12 cellular contexts compared by ENCODE assay signal in genomic region chr2:80304522-80304878, GRCh38. TPM values are rescaled to one million over a fixed set of nuclear protein-coding genes. Genes with fewer than 3 reads are reported as not detected.
A peak's percentile ranks its signal among the peaks of the same experiment; 100 is the strongest.
DNase-seq lines count a peak whose midpoint lies in the region; ATAC-seq and TF ChIP-seq lines count a peak whose summit lies in the region.
"Had no signal": no experiment of that assay in that cellular context is flagged by ENCODE, and none has a peak within 500 bp of the region (broad histone marks: within the 10 kb centered on the region; RNA-seq: fewer than 3 reads in every experiment).

A gene with protein sequence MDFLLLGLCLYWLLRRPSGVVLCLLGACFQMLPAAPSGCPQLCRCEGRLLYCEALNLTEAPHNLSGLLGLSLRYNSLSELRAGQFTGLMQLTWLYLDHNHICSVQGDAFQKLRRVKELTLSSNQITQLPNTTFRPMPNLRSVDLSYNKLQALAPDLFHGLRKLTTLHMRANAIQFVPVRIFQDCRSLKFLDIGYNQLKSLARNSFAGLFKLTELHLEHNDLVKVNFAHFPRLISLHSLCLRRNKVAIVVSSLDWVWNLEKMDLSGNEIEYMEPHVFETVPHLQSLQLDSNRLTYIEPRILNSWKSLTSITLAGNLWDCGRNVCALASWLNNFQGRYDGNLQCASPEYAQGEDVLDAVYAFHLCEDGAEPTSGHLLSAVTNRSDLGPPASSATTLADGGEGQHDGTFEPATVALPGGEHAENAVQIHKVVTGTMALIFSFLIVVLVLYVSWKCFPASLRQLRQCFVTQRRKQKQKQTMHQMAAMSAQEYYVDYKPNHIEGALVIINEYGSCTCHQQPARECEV (minus strand): TSS chr2:80304752. CDS start chr2:80303819, 933 bp downstream.

- H3K4me2 ChIP-seq in GM23338: peak within 1 kb of the TSS; percentile 88

- peak; percentile 28 for ATAC-seq in GM23338
- peak; percentile 66 for ATAC-seq in left ventricle myocardium superior
- ATAC-seq in psoas muscle: peak in 2 of 4 donors; percentile 41 to 57
- ATAC-seq in stimulated activated naive B cell treated with anti-CD40 and anti-IgM and Interleukin-4, amounts not matched to agents 10 μg/mL and 1 μg/mL and 100 μg/mL, for 72 hours (replicated peaks): no peak
- no peak for ATAC-seq in GM21786 (IDR thresholded peaks at IDR 0.05; ENCODE audit: unreplicated experiment)
- ATAC-seq: activated naive CD4-positive, alpha-beta T cell treated with anti-CD3 and anti-CD28 coated beads, Interleukin-2, amount 50 U/mL, for 72 hours; T-cell had no signal

- H3K4me3 Mint-ChIP-seq in GM23338: peak within 1 kb of the TSS; percentile 72
- H3K4me3 Mint-ChIP-seq in stimulated activated naive B cell treated with anti-CD40 and anti-IgM and Interleukin-4, amounts not matched to agents 10 μg/mL and 1 μg/mL and 100 μg/mL, for 72 hours: no peak within 1 kb of the TSS
- H3K4me3 Mint-ChIP-seq: immature natural killer cell, T-cell had no signal

- H3K9me2 ChIP-seq in GM23338 (ENCODE audit: insufficient read depth): no peaks in the 10 kb centered on the region

- H3K36me3 Mint-ChIP-seq in GM23338 (ENCODE audit: low read depth): no peaks in the 10 kb centered on the region; the same call in 2 of the 3 replicates
- H3K36me3 Mint-ChIP-seq in stimulated activated naive B cell treated with anti-CD40 and anti-IgM and Interleukin-4, amounts not matched to agents 10 μg/mL and 1 μg/mL and 100 μg/mL, for 72 hours: peaks cover 0 to 7% of the 10 kb centered on the region in 2 donors
- H3K36me3 Mint-ChIP-seq: T-cell had no signal

- peak within 1 kb of the TSS; percentile 70 for H3K4me3 ChIP-seq in GM23338
- peak within 1 kb of the TSS; percentile 49 for H3K4me3 ChIP-seq in psoas muscle

- no peaks in the 10 kb centered on the region for H3K9me3 ChIP-seq in psoas muscle

- H3F3A ChIP-seq in GM23338 (replicated peaks; ENCODE audit: low read depth): 0 out of 2 replicates have a peak, but pooled peaks cover 6% of the 10 kb centered on the region

- TF ChIP-seq CTCF in GM23338 (conservative IDR thresholded peaks at IDR 0.05; ENCODE audit: low read depth in 2 of 2) (no peak), psoas muscle (IDR thresholded peaks at IDR 0.05) (no peak)

- no peaks in the 10 kb centered on the region for H3K36me3 ChIP-seq in GM23338 (ENCODE audit: insufficient read depth)
- no peaks in the 10 kb centered on the region for H3K36me3 ChIP-seq in psoas muscle (ENCODE audit: insufficient read depth in 1 of 2, low read depth in 1 of 2)

- intact Hi-C loops in left ventricle myocardium superior (cut with micrococcal nuclease) (no loop called here), psoas muscle (cut with DNase I) (no loop called here)

- H3K27ac ChIP-seq in GM23338 (ENCODE audit: low read depth) (no peak within 1 kb of the TSS), psoas muscle (no peak within 1 kb of the TSS)

- H2AFZ ChIP-seq in GM23338: peak within 1 kb of the TSS; percentile 93

- no peaks in the 10 kb centered on the region for H3K9me3 Mint-ChIP-seq in GM23338
- peaks cover 0 to 7% of the 10 kb centered on the region in 2 donors for H3K9me3 Mint-ChIP-seq in stimulated activated naive B cell treated with anti-CD40 and anti-IgM and Interleukin-4, amounts not matched to agents 10 μg/mL and 1 μg/mL and 100 μg/mL, for 72 hours

- peaks cover 44% of the 10 kb centered on the region for H3K4me1 ChIP-seq in GM23338 (ENCODE audit: insufficient read depth)
- no peaks in the 10 kb centered on the region for H3K4me1 ChIP-seq in psoas muscle

- H4K20me1 ChIP-seq in GM23338 (replicated peaks; ENCODE audit: insufficient read depth): no peaks in the 10 kb centered on the region; the same call in 1 of the 2 replicates

- H3K79me2 ChIP-seq in GM23338 (replicated peaks; ENCODE audit: insufficient read depth): no peaks in the 10 kb centered on the region

- peak; percentile 61 for DNase-seq in GM23338 (ENCODE audit: low spot score)
- peak; percentile 36 for DNase-seq in SW480 (ENCODE audit: low spot score)
- DNase-seq in left ventricle myocardium superior: peak; percentile 37
- DNase-seq in psoas muscle: no peak
- DNase-seq in HPDE6-E6E7 (ENCODE audit: extremely low spot score): no peak
- DNase-seq in stimulated activated naive B cell treated with anti-CD40 and anti-IgM and Interleukin-4, amounts not matched to agents 10 μg/mL and 1 μg/mL and 100 μg/mL, for 72 hours: no peak
- DNase-seq in stimulated activated CD4-positive, alpha-beta T cell treated with anti-CD3 and anti-CD28 coated beads, Interleukin-12 subunit alpha, Interleukin-12 subunit beta, amount 100 ng/mL, for 4 hours: no peak
- DNase-seq: immature natural killer cell, T-cell had no signal

- H3K27me3 ChIP-seq in GM23338 (ENCODE audit: insufficient read depth) (peaks cover 78% of the 10 kb centered on the region), psoas muscle (ENCODE audit: insufficient read depth in 3 of 3, low read length in 2 of 3) (peaks cover 0 to 51% (median 33%) of the 10 kb centered on the region in 3 donors)

- 1% methylated on average over 27 to 35 of the region's 35 CpGs for WGBS in psoas muscle, 3 donors

- peaks cover 67% of the 10 kb centered on the region for H3K27me3 Mint-ChIP-seq in GM23338 (ENCODE audit: insufficient read depth, low read depth, poor library complexity)
- peaks cover 48 to 68% of the 10 kb centered on the region in 2 donors for H3K27me3 Mint-ChIP-seq in stimulated activated naive B cell treated with anti-CD40 and anti-IgM and Interleukin-4, amounts not matched to agents 10 μg/mL and 1 μg/mL and 100 μg/mL, for 72 hours

- no peak within 1 kb of the TSS for H3K27ac Mint-ChIP-seq in GM23338
- no peak within 1 kb of the TSS for H3K27ac Mint-ChIP-seq in stimulated activated naive B cell treated with anti-CD40 and anti-IgM and Interleukin-4, amounts not matched to agents 10 μg/mL and 1 μg/mL and 100 μg/mL, for 72 hours
- H3K27ac Mint-ChIP-seq: activated naive CD4-positive, alpha-beta T cell treated with anti-CD3 and anti-CD28 coated beads, Interleukin-2, amount 50 U/mL, for 72 hours; immature natural killer cell had no signal

- peaks cover 55% of the 10 kb centered on the region for H3K4me1 Mint-ChIP-seq in GM23338
- peaks cover 0 to 3% of the 10 kb centered on the region in 2 donors for H3K4me1 Mint-ChIP-seq in stimulated activated naive B cell treated with anti-CD40 and anti-IgM and Interleukin-4, amounts not matched to agents 10 μg/mL and 1 μg/mL and 100 μg/mL, for 72 hours
- H3K4me1 Mint-ChIP-seq: immature natural killer cell, T-cell had no signal

RNA-seq across cellular contexts. Expression of the gene that starts here (rescaled TPM):
- total RNA-seq in GM23338 (2014; rRNA removed; shearing (Covaris generic)): 0.27 and 1.3 TPM in 2 replicates
- polyA plus RNA-seq in GM23338 (2016; fragmentation: Nextera tagmentation; extraction: Ambion mirVana) (0.34 and 0.47 TPM in 2 replicates), psoas muscle (under 1 TPM in 2 of 3 donors, not detected in 1; 0.01 to 0.20 TPM)
- total RNA-seq in left ventricle myocardium superior (0.40 TPM), psoas muscle (under 1 TPM in 1 of 4 donors, not detected in 3; 0.36 TPM)
- total RNA-seq: activated naive CD4-positive, alpha-beta T cell treated with anti-CD3 and anti-CD28 coated beads, Interleukin-2, amount 50 U/mL, for 72 hours; HT1080; T-cell had no signal
- polyA plus RNA-seq: immature natural killer cell had no signal

Comparison
In these comparisons a context has a peak if more than half of its experiments do, and no peak if none do; other contexts are left out.
1. Peak in DNase-seq and ATAC-seq in left ventricle myocardium superior; RNA of the gene not detected or under 1 TPM.
2. DNase-seq: peak in GM23338 (single experiment) and SW480 (single experiment); none in psoas muscle (0 of 2), HPDE6-E6E7 (single experiment), stimulated activated naive B cell treated with anti-CD40 and anti-IgM and Interleukin-4, amounts not matched to agents 10 μg/mL and 1 μg/mL and 100 μg/mL, for 72 hours (single experiment) and stimulated activated CD4-positive, alpha-beta T cell treated with anti-CD3 and anti-CD28 coated beads, Interleukin-12 subunit alpha, Interleukin-12 subunit beta, amount 100 ng/mL, for 4 hours (single experiment).